1 cellular context compared by ENCODE assay signal in the genomic region with DNA sequence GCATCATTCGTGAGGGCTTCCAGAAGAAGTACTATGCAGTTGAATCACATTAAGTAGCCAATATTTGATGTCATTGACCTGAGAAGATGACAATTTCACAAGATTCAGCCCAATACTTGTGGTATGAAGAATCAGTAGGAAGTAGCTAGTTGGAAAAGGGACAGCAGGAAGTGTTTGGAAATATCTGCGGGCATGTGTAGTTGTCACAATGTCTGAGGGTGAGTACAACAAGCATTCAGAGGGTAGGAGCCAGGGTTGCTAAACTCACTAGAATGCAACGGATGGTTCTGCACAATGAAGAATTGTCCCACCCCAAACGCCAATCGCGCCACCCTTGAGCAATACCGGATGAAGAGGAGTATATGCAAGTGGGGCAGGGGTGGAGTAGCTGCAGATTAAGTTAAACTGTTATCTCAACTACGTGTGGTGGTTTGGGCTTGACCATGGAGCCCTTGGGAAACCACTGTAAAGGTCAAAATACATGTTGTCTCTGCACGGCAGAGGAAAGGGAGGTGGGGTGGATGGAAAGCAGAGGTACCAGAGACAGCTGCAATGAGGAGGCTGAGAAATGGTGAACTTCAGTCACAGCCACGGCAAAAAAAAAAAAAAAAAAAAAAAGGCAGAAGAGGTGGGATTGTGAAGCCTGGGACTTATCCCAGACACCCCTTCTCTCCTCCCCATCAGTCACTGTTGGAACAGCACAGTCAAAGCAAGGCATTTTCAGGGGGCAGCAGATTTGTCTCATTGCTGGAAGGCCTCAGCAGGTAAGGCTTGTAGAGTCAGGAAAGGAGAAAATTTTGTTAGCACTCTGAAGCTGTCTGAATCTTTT.
TF ChIP-seq lines count a peak whose summit lies in the region.

No MANE protein-coding gene starts in this region.

TF ChIP-seq in HepG2, 621 proteins besides CTCF, POLR2A, EP300 and RAD21 (continues in another document):
- TF ChIP-seq ZC3H4 (CRISPR knock-in tag; IDR thresholded peaks at IDR 0.05; ENCODE audit: borderline replicate concordance) (peak; percentile 47; the same call in 1 of the 2 replicates), TGIF2 (CRISPR knock-in tag; IDR thresholded peaks at IDR 0.05) (peak; percentile 82), RFX1 (IDR thresholded peaks at IDR 0.05) (no peak), FOXA3 (CRISPR knock-in tag; IDR thresholded peaks at IDR 0.05) (peak; percentile 96), TP53 (CRISPR knock-in tag; conservative IDR thresholded peaks at IDR 0.05) (0 out of 2 replicates have a peak, but pooled peaks have one; percentile 34), ZNF296 (CRISPR knock-in tag; conservative IDR thresholded peaks at IDR 0.05) (no peak), NFE2 (CRISPR knock-in tag; IDR thresholded peaks at IDR 0.05) (no peak), ZNF337 (CRISPR knock-in tag; IDR thresholded peaks at IDR 0.05; ENCODE audit: borderline replicate concordance, low read depth) (no peak; the same call in 1 of the 2 replicates), ZKSCAN1 (IDR thresholded peaks at IDR 0.05; ENCODE audit: low read length) (peak; percentile 58; the same call in 1 of the 2 replicates), MZF1 (CRISPR knock-in tag; IDR thresholded peaks at IDR 0.05; ENCODE audit: borderline replicate concordance) (no peak), ZNF724P (CRISPR knock-in tag; IDR thresholded peaks at IDR 0.05; ENCODE audit: borderline replicate concordance) (peak; percentile 96; the same call in 1 of the 2 replicates), MED1 (CRISPR knock-in tag; IDR thresholded peaks at IDR 0.05) (peak; percentile 99), ZNF772 (CRISPR knock-in tag; IDR thresholded peaks at IDR 0.05) (peak; percentile 94), KMT2B (CRISPR knock-in tag; IDR thresholded peaks at IDR 0.05) (peak; percentile 73), ZNF256 (CRISPR knock-in tag; conservative IDR thresholded peaks at IDR 0.05) (0 out of 2 replicates have a peak, but pooled peaks have one; percentile 73), ZNF367 (CRISPR knock-in tag; IDR thresholded peaks at IDR 0.05; ENCODE audit: borderline replicate concordance) (no peak), SOX13 (IDR thresholded peaks at IDR 0.05) (peak; percentile 99), SOX13 (CRISPR knock-in tag; conservative IDR thresholded peaks at IDR 0.05 in 1 of 2, IDR thresholded peaks at IDR 0.05 in 1 of 2) (peak; percentile 31 to 100; a peak in 2 of 4 replicates), ZNF441 (CRISPR knock-in tag; IDR thresholded peaks at IDR 0.05; ENCODE audit: borderline replicate concordance) (peak; percentile 88), JUND (CRISPR knock-in tag; IDR thresholded peaks at IDR 0.05) (peak; percentile 79; the same call in 1 of the 2 replicates), ZNF431 (CRISPR knock-in tag; IDR thresholded peaks at IDR 0.05; ENCODE audit: borderline replicate concordance, low read depth) (peak; percentile 95), ZFY (CRISPR knock-in tag; IDR thresholded peaks at IDR 0.05) (peak; percentile 46), ATF7-NPFF (CRISPR knock-in tag; IDR thresholded peaks at IDR 0.05; ENCODE audit: low read depth) (peak; percentile 88), RXRA (CRISPR knock-in tag; IDR thresholded peaks at IDR 0.05) (peak; percentile 98), ZNF788 (CRISPR knock-in tag; IDR thresholded peaks at IDR 0.05; ENCODE audit: borderline replicate concordance) (peak; percentile 96; the same call in 1 of the 2 replicates), ZNF570 (CRISPR knock-in tag; IDR thresholded peaks at IDR 0.05; ENCODE audit: borderline replicate concordance) (no peak), SIN3B (IDR thresholded peaks at IDR 0.05; ENCODE audit: low read length) (no peak), MIER3 (CRISPR knock-in tag; IDR thresholded peaks at IDR 0.05; ENCODE audit: borderline replicate concordance) (peak; percentile 99), KLF11 (CRISPR knock-in tag; IDR thresholded peaks at IDR 0.05) (no peak; the same call in 1 of the 2 replicates), MYC (CRISPR knock-in tag; IDR thresholded peaks at IDR 0.05; ENCODE audit: borderline replicate concordance) (peak; percentile 81; the same call in 1 of the 2 replicates), ZNF274 (CRISPR knock-in tag; IDR thresholded peaks at IDR 0.05) (no peak; the same call in none of the 2 replicates)
- TF ChIP-seq, protein P1, sequence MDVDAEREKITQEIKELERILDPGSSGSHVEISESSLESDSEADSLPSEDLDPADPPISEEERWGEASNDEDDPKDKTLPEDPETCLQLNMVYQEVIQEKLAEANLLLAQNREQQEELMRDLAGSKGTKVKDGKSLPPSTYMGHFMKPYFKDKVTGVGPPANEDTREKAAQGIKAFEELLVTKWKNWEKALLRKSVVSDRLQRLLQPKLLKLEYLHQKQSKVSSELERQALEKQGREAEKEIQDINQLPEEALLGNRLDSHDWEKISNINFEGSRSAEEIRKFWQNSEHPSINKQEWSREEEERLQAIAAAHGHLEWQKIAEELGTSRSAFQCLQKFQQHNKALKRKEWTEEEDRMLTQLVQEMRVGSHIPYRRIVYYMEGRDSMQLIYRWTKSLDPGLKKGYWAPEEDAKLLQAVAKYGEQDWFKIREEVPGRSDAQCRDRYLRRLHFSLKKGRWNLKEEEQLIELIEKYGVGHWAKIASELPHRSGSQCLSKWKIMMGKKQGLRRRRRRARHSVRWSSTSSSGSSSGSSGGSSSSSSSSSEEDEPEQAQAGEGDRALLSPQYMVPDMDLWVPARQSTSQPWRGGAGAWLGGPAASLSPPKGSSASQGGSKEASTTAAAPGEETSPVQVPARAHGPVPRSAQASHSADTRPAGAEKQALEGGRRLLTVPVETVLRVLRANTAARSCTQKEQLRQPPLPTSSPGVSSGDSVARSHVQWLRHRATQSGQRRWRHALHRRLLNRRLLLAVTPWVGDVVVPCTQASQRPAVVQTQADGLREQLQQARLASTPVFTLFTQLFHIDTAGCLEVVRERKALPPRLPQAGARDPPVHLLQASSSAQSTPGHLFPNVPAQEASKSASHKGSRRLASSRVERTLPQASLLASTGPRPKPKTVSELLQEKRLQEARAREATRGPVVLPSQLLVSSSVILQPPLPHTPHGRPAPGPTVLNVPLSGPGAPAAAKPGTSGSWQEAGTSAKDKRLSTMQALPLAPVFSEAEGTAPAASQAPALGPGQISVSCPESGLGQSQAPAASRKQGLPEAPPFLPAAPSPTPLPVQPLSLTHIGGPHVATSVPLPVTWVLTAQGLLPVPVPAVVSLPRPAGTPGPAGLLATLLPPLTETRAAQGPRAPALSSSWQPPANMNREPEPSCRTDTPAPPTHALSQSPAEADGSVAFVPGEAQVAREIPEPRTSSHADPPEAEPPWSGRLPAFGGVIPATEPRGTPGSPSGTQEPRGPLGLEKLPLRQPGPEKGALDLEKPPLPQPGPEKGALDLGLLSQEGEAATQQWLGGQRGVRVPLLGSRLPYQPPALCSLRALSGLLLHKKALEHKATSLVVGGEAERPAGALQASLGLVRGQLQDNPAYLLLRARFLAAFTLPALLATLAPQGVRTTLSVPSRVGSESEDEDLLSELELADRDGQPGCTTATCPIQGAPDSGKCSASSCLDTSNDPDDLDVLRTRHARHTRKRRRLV (CRISPR knock-in tag; IDR thresholded peaks at IDR 0.05) = peak; percentile 80
- TF ChIP-seq, protein P2, sequence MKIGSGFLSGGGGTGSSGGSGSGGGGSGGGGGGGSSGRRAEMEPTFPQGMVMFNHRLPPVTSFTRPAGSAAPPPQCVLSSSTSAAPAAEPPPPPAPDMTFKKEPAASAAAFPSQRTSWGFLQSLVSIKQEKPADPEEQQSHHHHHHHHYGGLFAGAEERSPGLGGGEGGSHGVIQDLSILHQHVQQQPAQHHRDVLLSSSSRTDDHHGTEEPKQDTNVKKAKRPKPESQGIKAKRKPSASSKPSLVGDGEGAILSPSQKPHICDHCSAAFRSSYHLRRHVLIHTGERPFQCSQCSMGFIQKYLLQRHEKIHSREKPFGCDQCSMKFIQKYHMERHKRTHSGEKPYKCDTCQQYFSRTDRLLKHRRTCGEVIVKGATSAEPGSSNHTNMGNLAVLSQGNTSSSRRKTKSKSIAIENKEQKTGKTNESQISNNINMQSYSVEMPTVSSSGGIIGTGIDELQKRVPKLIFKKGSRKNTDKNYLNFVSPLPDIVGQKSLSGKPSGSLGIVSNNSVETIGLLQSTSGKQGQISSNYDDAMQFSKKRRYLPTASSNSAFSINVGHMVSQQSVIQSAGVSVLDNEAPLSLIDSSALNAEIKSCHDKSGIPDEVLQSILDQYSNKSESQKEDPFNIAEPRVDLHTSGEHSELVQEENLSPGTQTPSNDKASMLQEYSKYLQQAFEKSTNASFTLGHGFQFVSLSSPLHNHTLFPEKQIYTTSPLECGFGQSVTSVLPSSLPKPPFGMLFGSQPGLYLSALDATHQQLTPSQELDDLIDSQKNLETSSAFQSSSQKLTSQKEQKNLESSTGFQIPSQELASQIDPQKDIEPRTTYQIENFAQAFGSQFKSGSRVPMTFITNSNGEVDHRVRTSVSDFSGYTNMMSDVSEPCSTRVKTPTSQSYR (CRISPR knock-in tag; IDR thresholded peaks at IDR 0.05; ENCODE audit: borderline replicate concordance) = peak; percentile 94
- TF ChIP-seq, protein P3, sequence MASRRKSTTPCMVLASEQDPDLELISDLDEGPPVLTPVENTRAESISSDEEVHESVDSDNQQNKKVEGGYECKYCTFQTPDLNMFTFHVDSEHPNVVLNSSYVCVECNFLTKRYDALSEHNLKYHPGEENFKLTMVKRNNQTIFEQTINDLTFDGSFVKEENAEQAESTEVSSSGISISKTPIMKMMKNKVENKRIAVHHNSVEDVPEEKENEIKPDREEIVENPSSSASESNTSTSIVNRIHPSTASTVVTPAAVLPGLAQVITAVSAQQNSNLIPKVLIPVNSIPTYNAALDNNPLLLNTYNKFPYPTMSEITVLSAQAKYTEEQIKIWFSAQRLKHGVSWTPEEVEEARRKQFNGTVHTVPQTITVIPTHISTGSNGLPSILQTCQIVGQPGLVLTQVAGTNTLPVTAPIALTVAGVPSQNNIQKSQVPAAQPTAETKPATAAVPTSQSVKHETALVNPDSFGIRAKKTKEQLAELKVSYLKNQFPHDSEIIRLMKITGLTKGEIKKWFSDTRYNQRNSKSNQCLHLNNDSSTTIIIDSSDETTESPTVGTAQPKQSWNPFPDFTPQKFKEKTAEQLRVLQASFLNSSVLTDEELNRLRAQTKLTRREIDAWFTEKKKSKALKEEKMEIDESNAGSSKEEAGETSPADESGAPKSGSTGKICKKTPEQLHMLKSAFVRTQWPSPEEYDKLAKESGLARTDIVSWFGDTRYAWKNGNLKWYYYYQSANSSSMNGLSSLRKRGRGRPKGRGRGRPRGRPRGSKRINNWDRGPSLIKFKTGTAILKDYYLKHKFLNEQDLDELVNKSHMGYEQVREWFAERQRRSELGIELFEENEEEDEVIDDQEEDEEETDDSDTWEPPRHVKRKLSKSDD (CRISPR knock-in tag; IDR thresholded peaks at IDR 0.05; ENCODE audit: low read depth) = peak; percentile 96
- TF ChIP-seq, protein P4, sequence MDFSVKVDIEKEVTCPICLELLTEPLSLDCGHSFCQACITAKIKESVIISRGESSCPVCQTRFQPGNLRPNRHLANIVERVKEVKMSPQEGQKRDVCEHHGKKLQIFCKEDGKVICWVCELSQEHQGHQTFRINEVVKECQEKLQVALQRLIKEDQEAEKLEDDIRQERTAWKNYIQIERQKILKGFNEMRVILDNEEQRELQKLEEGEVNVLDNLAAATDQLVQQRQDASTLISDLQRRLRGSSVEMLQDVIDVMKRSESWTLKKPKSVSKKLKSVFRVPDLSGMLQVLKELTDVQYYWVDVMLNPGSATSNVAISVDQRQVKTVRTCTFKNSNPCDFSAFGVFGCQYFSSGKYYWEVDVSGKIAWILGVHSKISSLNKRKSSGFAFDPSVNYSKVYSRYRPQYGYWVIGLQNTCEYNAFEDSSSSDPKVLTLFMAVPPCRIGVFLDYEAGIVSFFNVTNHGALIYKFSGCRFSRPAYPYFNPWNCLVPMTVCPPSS (IDR thresholded peaks at IDR 0.05) = no peak
- TF ChIP-seq, protein P5, sequence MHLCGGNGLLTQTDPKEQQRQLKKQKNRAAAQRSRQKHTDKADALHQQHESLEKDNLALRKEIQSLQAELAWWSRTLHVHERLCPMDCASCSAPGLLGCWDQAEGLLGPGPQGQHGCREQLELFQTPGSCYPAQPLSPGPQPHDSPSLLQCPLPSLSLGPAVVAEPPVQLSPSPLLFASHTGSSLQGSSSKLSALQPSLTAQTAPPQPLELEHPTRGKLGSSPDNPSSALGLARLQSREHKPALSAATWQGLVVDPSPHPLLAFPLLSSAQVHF (CRISPR knock-in tag; IDR thresholded peaks at IDR 0.05) = 0 out of 2 replicates have a peak, but pooled peaks have one; percentile 84
- TF ChIP-seq, protein P6, sequence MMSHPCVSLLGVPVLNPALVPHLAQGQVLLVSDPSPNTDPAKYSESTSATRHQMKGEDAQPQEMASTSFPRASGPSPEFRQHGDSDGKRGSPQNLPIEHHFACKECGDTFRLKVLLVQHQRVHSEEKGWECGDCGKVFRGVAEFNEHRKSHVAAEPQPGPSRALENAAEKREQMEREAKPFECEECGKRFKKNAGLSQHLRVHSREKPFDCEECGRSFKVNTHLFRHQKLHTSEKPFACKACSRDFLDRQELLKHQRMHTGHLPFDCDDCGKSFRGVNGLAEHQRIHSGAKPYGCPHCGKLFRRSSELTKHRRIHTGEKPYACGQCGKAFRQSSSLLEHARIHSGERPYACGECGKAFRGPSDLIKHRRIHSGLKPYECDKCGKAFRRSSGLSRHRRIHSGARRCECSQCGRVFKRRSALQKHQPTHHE (CRISPR knock-in tag; IDR thresholded peaks at IDR 0.05; ENCODE audit: borderline replicate concordance) = peak; percentile 97
- TF ChIP-seq, protein P7, sequence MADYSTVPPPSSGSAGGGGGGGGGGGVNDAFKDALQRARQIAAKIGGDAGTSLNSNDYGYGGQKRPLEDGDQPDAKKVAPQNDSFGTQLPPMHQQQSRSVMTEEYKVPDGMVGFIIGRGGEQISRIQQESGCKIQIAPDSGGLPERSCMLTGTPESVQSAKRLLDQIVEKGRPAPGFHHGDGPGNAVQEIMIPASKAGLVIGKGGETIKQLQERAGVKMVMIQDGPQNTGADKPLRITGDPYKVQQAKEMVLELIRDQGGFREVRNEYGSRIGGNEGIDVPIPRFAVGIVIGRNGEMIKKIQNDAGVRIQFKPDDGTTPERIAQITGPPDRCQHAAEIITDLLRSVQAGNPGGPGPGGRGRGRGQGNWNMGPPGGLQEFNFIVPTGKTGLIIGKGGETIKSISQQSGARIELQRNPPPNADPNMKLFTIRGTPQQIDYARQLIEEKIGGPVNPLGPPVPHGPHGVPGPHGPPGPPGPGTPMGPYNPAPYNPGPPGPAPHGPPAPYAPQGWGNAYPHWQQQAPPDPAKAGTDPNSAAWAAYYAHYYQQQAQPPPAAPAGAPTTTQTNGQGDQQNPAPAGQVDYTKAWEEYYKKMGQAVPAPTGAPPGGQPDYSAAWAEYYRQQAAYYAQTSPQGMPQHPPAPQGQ (CRISPR knock-in tag; IDR thresholded peaks at IDR 0.05; ENCODE audit: borderline replicate concordance) = peak; percentile 90; the same call in 1 of the 2 replicates
